1 cellular context compared by ENCODE assay signal in the genomic region with DNA sequence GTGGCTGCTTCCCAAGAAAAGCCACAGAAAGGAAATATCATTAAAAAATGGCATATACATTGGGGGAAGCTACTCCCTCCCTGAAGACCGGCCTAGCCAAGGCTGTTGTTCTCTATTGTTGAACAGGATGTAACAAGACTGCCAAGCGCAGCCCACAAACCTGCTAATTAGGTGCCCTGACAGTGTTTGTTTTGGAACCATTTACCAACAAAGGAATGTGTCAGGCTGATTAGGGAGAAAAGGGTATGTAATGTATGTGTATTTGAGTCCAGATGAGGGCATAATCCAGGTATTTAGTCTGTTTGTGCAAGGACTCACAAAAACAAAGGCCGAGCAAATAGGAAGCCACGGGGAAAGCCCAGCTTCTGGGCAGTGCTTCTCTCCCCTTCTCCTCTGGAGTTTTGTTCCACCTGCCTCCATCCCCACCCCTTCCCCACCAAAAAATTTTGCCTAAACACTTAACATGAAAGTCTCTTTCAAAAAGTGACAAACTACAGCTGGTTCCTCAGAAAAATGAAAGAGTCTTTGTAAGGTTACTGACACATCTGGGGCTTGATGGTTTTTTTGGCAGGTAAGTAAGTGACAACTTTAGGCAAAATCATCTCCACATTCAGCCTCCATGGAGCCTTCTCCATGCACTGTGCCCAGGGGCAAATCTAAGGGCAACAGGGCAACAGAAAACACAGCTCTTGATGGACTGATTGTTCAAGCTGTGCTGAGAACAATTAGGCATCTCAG.
TF ChIP-seq lines count a peak whose summit lies in the region.

No MANE protein-coding gene starts in this region.

TF ChIP-seq in HepG2, 621 proteins besides CTCF, POLR2A, EP300 and RAD21 (continued from another document and continues in another):
- TF ChIP-seq ZNF142 (CRISPR knock-in tag; IDR thresholded peaks at IDR 0.05) (0 out of 2 replicates have a peak, but pooled peaks have one; percentile 6), FOXO1 (CRISPR knock-in tag; IDR thresholded peaks at IDR 0.05) (peak; percentile 96), ZNF414 (CRISPR knock-in tag; IDR thresholded peaks at IDR 0.05) (peak; percentile 45; the same call in 1 of the 2 replicates), ZBTB25 (CRISPR knock-in tag; IDR thresholded peaks at IDR 0.05) (no peak; the same call in 1 of the 2 replicates), ZBTB2 (CRISPR knock-in tag; IDR thresholded peaks at IDR 0.05; ENCODE audit: low read depth) (no peak), RXRB (CRISPR knock-in tag; IDR thresholded peaks at IDR 0.05; ENCODE audit: borderline replicate concordance) (peak; percentile 94), ZNF446 (CRISPR knock-in tag; IDR thresholded peaks at IDR 0.05) (no peak), MBNL3 (CRISPR knock-in tag; conservative IDR thresholded peaks at IDR 0.05) (no peak), HNF1B (CRISPR knock-in tag; IDR thresholded peaks at IDR 0.05) (0 out of 2 replicates have a peak, but pooled peaks have one; percentile 39), ZNF24 (IDR thresholded peaks at IDR 0.05) (peak; percentile 52; the same call in 1 of the 2 replicates), ZNF451 (CRISPR knock-in tag; IDR thresholded peaks at IDR 0.05) (no peak), ZBTB7B (CRISPR knock-in tag; IDR thresholded peaks at IDR 0.05) (no peak), RARA (CRISPR knock-in tag; IDR thresholded peaks at IDR 0.05) (peak; percentile 92), ZNF598 (CRISPR knock-in tag; IDR thresholded peaks at IDR 0.05; ENCODE audit: borderline replicate concordance) (no peak), MAFK (conservative IDR thresholded peaks at IDR 0.05 in 1 of 2, IDR thresholded peaks at IDR 0.05 in 1 of 2; ENCODE audit: low read length in 2 of 2) (no peak; a peak in 1 of 4 replicates), HNF4A (CRISPR knock-in tag; IDR thresholded peaks at IDR 0.05) (peak; percentile 87), ZEB1 (IDR thresholded peaks at IDR 0.05; ENCODE audit: insufficient replicate concordance, low read depth) (peak; percentile 59), DR1 (CRISPR knock-in tag; IDR thresholded peaks at IDR 0.05) (no peak), ARID2 (CRISPR knock-in tag; IDR thresholded peaks at IDR 0.05; ENCODE audit: borderline replicate concordance) (0 out of 2 replicates have a peak, but pooled peaks have one; percentile 23)
- TF ChIP-seq, protein P1, sequence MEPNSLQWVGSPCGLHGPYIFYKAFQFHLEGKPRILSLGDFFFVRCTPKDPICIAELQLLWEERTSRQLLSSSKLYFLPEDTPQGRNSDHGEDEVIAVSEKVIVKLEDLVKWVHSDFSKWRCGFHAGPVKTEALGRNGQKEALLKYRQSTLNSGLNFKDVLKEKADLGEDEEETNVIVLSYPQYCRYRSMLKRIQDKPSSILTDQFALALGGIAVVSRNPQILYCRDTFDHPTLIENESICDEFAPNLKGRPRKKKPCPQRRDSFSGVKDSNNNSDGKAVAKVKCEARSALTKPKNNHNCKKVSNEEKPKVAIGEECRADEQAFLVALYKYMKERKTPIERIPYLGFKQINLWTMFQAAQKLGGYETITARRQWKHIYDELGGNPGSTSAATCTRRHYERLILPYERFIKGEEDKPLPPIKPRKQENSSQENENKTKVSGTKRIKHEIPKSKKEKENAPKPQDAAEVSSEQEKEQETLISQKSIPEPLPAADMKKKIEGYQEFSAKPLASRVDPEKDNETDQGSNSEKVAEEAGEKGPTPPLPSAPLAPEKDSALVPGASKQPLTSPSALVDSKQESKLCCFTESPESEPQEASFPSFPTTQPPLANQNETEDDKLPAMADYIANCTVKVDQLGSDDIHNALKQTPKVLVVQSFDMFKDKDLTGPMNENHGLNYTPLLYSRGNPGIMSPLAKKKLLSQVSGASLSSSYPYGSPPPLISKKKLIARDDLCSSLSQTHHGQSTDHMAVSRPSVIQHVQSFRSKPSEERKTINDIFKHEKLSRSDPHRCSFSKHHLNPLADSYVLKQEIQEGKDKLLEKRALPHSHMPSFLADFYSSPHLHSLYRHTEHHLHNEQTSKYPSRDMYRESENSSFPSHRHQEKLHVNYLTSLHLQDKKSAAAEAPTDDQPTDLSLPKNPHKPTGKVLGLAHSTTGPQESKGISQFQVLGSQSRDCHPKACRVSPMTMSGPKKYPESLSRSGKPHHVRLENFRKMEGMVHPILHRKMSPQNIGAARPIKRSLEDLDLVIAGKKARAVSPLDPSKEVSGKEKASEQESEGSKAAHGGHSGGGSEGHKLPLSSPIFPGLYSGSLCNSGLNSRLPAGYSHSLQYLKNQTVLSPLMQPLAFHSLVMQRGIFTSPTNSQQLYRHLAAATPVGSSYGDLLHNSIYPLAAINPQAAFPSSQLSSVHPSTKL (CRISPR knock-in tag; IDR thresholded peaks at IDR 0.05) = peak; percentile 97
- TF ChIP-seq, protein P2, sequence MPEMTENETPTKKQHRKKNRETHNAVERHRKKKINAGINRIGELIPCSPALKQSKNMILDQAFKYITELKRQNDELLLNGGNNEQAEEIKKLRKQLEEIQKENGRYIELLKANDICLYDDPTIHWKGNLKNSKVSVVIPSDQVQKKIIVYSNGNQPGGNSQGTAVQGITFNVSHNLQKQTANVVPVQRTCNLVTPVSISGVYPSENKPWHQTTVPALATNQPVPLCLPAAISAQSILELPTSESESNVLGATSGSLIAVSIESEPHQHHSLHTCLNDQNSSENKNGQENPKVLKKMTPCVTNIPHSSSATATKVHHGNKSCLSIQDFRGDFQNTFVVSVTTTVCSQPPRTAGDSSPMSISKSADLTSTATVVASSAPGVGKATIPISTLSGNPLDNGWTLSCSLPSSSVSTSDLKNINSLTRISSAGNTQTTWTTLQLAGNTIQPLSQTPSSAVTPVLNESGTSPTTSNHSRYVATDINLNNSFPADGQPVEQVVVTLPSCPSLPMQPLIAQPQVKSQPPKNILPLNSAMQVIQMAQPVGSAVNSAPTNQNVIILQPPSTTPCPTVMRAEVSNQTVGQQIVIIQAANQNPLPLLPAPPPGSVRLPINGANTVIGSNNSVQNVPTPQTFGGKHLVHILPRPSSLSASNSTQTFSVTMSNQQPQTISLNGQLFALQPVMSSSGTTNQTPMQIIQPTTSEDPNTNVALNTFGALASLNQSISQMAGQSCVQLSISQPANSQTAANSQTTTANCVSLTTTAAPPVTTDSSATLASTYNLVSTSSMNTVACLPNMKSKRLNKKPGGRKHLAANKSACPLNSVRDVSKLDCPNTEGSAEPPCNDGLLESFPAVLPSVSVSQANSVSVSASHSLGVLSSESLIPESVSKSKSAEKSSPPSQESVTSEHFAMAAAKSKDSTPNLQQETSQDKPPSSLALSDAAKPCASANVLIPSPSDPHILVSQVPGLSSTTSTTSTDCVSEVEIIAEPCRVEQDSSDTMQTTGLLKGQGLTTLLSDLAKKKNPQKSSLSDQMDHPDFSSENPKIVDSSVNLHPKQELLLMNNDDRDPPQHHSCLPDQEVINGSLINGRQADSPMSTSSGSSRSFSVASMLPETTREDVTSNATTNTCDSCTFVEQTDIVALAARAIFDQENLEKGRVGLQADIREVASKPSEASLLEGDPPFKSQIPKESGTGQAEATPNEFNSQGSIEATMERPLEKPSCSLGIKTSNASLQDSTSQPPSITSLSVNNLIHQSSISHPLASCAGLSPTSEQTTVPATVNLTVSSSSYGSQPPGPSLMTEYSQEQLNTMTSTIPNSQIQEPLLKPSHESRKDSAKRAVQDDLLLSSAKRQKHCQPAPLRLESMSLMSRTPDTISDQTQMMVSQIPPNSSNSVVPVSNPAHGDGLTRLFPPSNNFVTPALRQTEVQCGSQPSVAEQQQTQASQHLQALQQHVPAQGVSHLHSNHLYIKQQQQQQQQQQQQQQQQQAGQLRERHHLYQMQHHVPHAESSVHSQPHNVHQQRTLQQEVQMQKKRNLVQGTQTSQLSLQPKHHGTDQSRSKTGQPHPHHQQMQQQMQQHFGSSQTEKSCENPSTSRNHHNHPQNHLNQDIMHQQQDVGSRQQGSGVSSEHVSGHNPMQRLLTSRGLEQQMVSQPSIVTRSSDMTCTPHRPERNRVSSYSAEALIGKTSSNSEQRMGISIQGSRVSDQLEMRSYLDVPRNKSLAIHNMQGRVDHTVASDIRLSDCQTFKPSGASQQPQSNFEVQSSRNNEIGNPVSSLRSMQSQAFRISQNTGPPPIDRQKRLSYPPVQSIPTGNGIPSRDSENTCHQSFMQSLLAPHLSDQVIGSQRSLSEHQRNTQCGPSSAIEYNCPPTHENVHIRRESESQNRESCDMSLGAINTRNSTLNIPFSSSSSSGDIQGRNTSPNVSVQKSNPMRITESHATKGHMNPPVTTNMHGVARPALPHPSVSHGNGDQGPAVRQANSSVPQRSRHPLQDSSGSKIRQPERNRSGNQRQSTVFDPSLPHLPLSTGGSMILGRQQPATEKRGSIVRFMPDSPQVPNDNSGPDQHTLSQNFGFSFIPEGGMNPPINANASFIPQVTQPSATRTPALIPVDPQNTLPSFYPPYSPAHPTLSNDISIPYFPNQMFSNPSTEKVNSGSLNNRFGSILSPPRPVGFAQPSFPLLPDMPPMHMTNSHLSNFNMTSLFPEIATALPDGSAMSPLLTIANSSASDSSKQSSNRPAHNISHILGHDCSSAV (CRISPR knock-in tag; IDR thresholded peaks at IDR 0.05; ENCODE audit: borderline replicate concordance) = no peak
- TF ChIP-seq, protein P3, sequence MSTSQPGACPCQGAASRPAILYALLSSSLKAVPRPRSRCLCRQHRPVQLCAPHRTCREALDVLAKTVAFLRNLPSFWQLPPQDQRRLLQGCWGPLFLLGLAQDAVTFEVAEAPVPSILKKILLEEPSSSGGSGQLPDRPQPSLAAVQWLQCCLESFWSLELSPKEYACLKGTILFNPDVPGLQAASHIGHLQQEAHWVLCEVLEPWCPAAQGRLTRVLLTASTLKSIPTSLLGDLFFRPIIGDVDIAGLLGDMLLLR (CRISPR knock-in tag; IDR thresholded peaks at IDR 0.05) = peak; percentile 60; the same call in 1 of the 2 replicates
- TF ChIP-seq, protein P4, sequence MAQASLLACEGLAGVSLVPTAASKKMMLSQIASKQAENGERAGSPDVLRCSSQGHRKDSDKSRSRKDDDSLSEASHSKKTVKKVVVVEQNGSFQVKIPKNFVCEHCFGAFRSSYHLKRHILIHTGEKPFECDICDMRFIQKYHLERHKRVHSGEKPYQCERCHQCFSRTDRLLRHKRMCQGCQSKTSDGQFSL (CRISPR knock-in tag; IDR thresholded peaks at IDR 0.05) = no peak
